Comparison of ENCODE assay signal across 8 cellular contexts in genomic region chr10:31083765-31084184, GRCh38. TPM values are rescaled to one million over a fixed set of nuclear protein-coding genes. Genes with fewer than 3 reads are reported as not detected.
DNase-seq lines count a peak whose midpoint lies in the region; TF ChIP-seq lines count a peak whose summit lies in the region.

No MANE protein-coding gene starts in this region.

- POLR2A ChIA-PET in A673 (lab: Charles Lee; ENCODE audit: low non-redundant PET), result no interaction called here

- H3K27me3 ChIP-seq in A673 (replicated peaks; ENCODE audit: insufficient read depth, low read depth, low read length, poor library complexity) (no peaks in the 10 kb centered on the region), transverse colon (no peaks in the 10 kb centered on the region)

- H3K36me3 ChIP-seq in A673 (ENCODE audit: insufficient read depth, low read length, poor library complexity, severe bottlenecking) (no peaks in the 10 kb centered on the region), transverse colon (no peaks in the 10 kb centered on the region)

- no peaks in the 10 kb centered on the region for H3K9me3 ChIP-seq in A673 (ENCODE audit: low read depth, low read length, poor library complexity, severe bottlenecking)
- H3K9me3 ChIP-seq in transverse colon, result no peaks in the 10 kb centered on the region

- CTCF ChIA-PET in A673 (lab: Charles Lee), result interaction anchor here (0.7 kb wide), 1 partner anchor 1602 kb away, joined by 3 read pairs; no protein-coding TSS in a partner anchor

- no peak overlapping the region for H3K27ac Mint-ChIP-seq in nephron progenitor cell

- in situ Hi-C loops in transverse colon (cut with MboI; ENCODE audit: low pct_ligation_motif_present in 1 of 4, low pct_unique_long_range_greater_than_20kb in 1 of 4, low sequenced_read_pairs in 3 of 4), result no loop called here

- H3K27ac ChIP-seq in A673 (ENCODE audit: low read depth, low read length, poor library complexity, severe bottlenecking) (no peak overlapping the region), transverse colon (no peak overlapping the region)

- peaks cover 6% of the 10 kb centered on the region for H3K4me1 Mint-ChIP-seq in nephron progenitor cell

- TF ChIP-seq EP300 in transverse colon (IDR thresholded peaks at IDR 0.05; ENCODE audit: low read depth), result no peak

- H3K9me3 Mint-ChIP-seq in nephron progenitor cell, result no peaks in the 10 kb centered on the region

- H3K4me3 ChIP-seq in A673 (ENCODE audit: low read depth, low read length, poor library complexity, severe bottlenecking), result no peak overlapping the region
- no peak overlapping the region for H3K4me3 ChIP-seq in epithelial cell of proximal tubule (ENCODE audit: low read depth, low read length)
- no peak overlapping the region for H3K4me3 ChIP-seq in transverse colon

- 33 to 51% methylated on average over 3 to 6 of the region's 6 CpGs for WGBS in transverse colon (ENCODE audit: low coverage in 1 of 2), 2 donors

- TF ChIP-seq CTCF in A673 (conservative IDR thresholded peaks at IDR 0.05; ENCODE audit: low read depth, low read length), result peak; percentile 73
- peak; percentile 78 for TF ChIP-seq CTCF in epithelial cell of proximal tubule (conservative IDR thresholded peaks at IDR 0.05; ENCODE audit: low read depth, low read length)
- peak; percentile 33 for TF ChIP-seq CTCF in nephron progenitor cell (IDR thresholded peaks at IDR 0.05)
- TF ChIP-seq CTCF in transverse colon (IDR thresholded peaks at IDR 0.05), result peak in 4 of 5 experiments; percentile 16 to 43 (median 39)

- TF ChIP-seq POLR2A in transverse colon (IDR thresholded peaks at IDR 0.05), result no peak

- no peak overlapping the region for H3K4me3 Mint-ChIP-seq in nephron progenitor cell

- DNase-seq in A673 (ENCODE audit: low spot score) (peak; percentile 79), GM19240 (ENCODE audit: insufficient read length, low spot score) (peak; percentile 10), NCI-H82 (lab: John Stamatoyannopoulos, UW) (peak; percentile 80), epithelial cell of proximal tubule (ENCODE audit: low read depth) (no peak), nephron progenitor cell (peak; percentile 35), transverse colon (peak; percentile 32), posterior vena cava (ENCODE audit: low spot score) (no peak)
- peak; percentile 43 for DNase-seq in activated CD4-positive, alpha-beta T cell treated with anti-CD3 and anti-CD28 coated beads, Interleukin-2, amount 50 U/mL, for 4 hours

- H3K36me3 Mint-ChIP-seq in nephron progenitor cell (ENCODE audit: low read depth), result no peaks in the 10 kb centered on the region

- intact Hi-C loops in A673 (cut with micrococcal nuclease; ENCODE audit: unreplicated experiment), result loop anchor here (2.0 to 5.0 kb wide), 2 partner anchors 234 to 407 kb away; partner anchors contain the start of gene ZEB1
- intact Hi-C loops in transverse colon (cut with DNase I; ENCODE audit: low total_unique reads), result no loop called here
- intact Hi-C loops in posterior vena cava (cut with DNase I), result no loop called here

- no peaks in the 10 kb centered on the region for H3K27me3 Mint-ChIP-seq in nephron progenitor cell (ENCODE audit: low read depth, poor library complexity)

- H3K4me1 ChIP-seq in A673 (ENCODE audit: insufficient read depth, low read length, poor library complexity, severe bottlenecking), result no peaks in the 10 kb centered on the region
- no peaks in the 10 kb centered on the region for H3K4me1 ChIP-seq in transverse colon

- BruUV-seq in A673 (replicated peaks; lab: Mats Ljungman, UMichigan), result no TSS peak

RNA-seq across cellular contexts. Expression of gene ZNF438, which starts 52.1 kb away (rescaled TPM):
- total RNA-seq in A673 (2021) (2.0 and 2.6 TPM in 2 replicates), epithelial cell of proximal tubule (3.9 and 4.2 TPM in 2 replicates), transverse colon (1 to 10 TPM; 4.4 to 7.4 (median 6.4) TPM), posterior vena cava (10 to 100 TPM; 12.4 to 13.9 TPM)

Comparison
In these comparisons a context has a peak if more than half of its experiments do, and no peak if none do; other contexts are left out.
1. DNase-seq: peak in A673 (single experiment), GM19240 (single experiment), NCI-H82 (single experiment), activated CD4-positive, alpha-beta T cell treated with anti-CD3 and anti-CD28 coated beads, Interleukin-2, amount 50 U/mL, for 4 hours (2 of 2), nephron progenitor cell (single experiment) and transverse colon (single experiment); none in epithelial cell of proximal tubule (single experiment) and posterior vena cava (single experiment).
2. Peak in every context shown above with its lines, with median percentiles within 50 percentile points of each other: CTCF ChIP-seq.